In the genomic region with DNA sequence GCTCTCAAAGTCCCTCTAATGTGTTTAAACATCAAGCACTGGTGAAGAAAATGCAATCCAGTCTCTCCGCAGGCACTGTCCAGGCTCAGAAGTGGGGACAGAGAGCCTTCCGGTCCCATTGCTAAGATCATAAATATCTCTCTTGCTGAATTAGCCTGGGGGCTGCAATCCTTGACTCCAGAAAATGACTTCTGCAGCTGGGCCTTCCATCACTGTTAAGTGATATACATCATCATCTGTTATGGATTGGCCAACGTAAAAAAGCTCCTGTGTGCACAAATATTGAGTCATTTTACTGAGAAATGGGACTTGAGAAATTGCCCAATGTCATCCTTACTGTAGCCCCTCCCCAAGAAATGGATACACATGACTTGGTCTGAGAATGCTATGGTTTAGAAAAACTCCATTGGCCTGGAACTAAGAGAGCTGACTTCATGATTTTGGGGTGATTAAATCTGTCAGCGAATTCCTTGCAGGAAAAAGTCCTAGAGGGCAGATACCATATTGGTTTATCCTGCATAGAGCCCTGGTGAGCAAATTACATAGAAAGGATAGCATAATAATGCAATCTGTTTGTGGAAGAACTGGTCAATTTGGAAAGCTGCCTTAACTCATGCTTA, we compare ENCODE assay signal across 20 cellular contexts.
"Had no signal": no experiment of that assay in that cellular context is flagged by ENCODE, and none has a peak within 500 bp of the region (broad histone marks: within the 10 kb centered on the region; RNA-seq: fewer than 3 reads in every experiment).

No MANE protein-coding gene starts in this region.

- H3K9me3 ChIP-seq: ascending aorta, breast epithelium, mucosa of descending colon, neutrophil, thyroid gland had no signal

- H3K4me3 ChIP-seq: ascending aorta, breast epithelium, mucosa of descending colon, thyroid gland had no signal

- H3K36me3 ChIP-seq: ascending aorta, breast epithelium, neutrophil, thyroid gland had no signal

- H3K4me1 ChIP-seq: ascending aorta, breast epithelium, thyroid gland had no signal

- H3K27ac ChIP-seq: ascending aorta, breast epithelium, neutrophil, parathyroid adenoma, thyroid gland, VCaP had no signal

- DNase-seq: activated CD4-positive, alpha-beta T cell treated with anti-CD3 and anti-CD28 coated beads, Interleukin-2, amount 50 U/mL, for 48 hours; activated naive CD4-positive, alpha-beta T cell treated with anti-CD3 and anti-CD28 coated beads, Interleukin-2, amount 10 ng/mL, durations not matched to agents 7 days and 5 days; cerebellar nuclear complex; effector CD8-positive, alpha-beta T cell; foreskin melanocyte; head of caudate nucleus; immature natural killer cell; left colon; mucosa of descending colon; naive thymus-derived CD8-positive, alpha-beta T cell; stimulated activated CD4-positive, alpha-beta T cell treated with anti-CD3 and anti-CD28 coated beads, Interleukin-4, amount 100 ng/mL, for 1 hour; stimulated activated naive B cell treated with anti-CD40 and anti-IgM and Interleukin-4, amounts not matched to agents 10 μg/mL and 1 μg/mL and 100 μg/mL, for 72 hours; thyroid gland had no signal

- ATAC-seq: naive thymus-derived CD8-positive, alpha-beta T cell; stimulated activated naive B cell treated with anti-CD40 and anti-IgM and Interleukin-4, amounts not matched to agents 10 μg/mL and 1 μg/mL and 100 μg/mL, for 72 hours had no signal

- FAIRE-seq: endothelial cell of umbilical vein, urothelium cell line had no signal

- H3K27me3 ChIP-seq: ascending aorta, breast epithelium, neutrophil, thyroid gland had no signal
